Comparison of ENCODE assay signal across 9 cellular contexts in genomic region chr12:101935769-101936741, GRCh38. TPM values are rescaled to one million over a fixed set of nuclear protein-coding genes. Genes with fewer than 3 reads are reported as not detected.
A peak's percentile ranks its signal among the peaks of the same experiment; 100 is the strongest.
DNase-seq lines count a peak whose midpoint lies in the region; ATAC-seq and TF ChIP-seq lines count a peak whose summit lies in the region.
"Had no signal": no experiment of that assay in that cellular context is flagged by ENCODE, and none has a peak within 500 bp of the region (broad histone marks: within the 10 kb centered on the region; RNA-seq: fewer than 3 reads in every experiment).

No MANE protein-coding gene starts in this region.

- H3K4me3 Mint-ChIP-seq in Calu3 (ENCODE audit: low read depth, unreplicated experiment): no peak overlapping the region

- no peaks in the 10 kb centered on the region for H3K36me3 Mint-ChIP-seq in Calu3 (ENCODE audit: insufficient read depth, unreplicated experiment)

- H3K36me3 ChIP-seq in adipocyte (ENCODE audit: control insufficient read depth, insufficient read depth, low read length, severe bottlenecking): no peaks in the 10 kb centered on the region
- H3K36me3 ChIP-seq in lower lobe of right lung: no peaks in the 10 kb centered on the region

- peaks cover 27% of the 10 kb centered on the region for H3K27me3 Mint-ChIP-seq in Calu3 (ENCODE audit: unreplicated experiment)

- H3K27ac Mint-ChIP-seq in Calu3 (ENCODE audit: unreplicated experiment): no peak overlapping the region

- H3K4me1 ChIP-seq in adipocyte (ENCODE audit: control insufficient read depth, insufficient read depth, low read length) (peaks cover 52% of the 10 kb centered on the region), lower lobe of right lung (peaks cover 17% of the 10 kb centered on the region)

- H3K9ac ChIP-seq in adipocyte (ENCODE audit: low read length): peak overlapping the region; percentile 55

- H3K27ac ChIP-seq in lower lobe of right lung: peak overlapping the region; percentile 34

- peak; percentile 59 for ATAC-seq in GM19397 (IDR thresholded peaks at IDR 0.05; ENCODE audit: unreplicated experiment)
- ATAC-seq in HG03432 (IDR thresholded peaks at IDR 0.05; ENCODE audit: unreplicated experiment): peak; percentile 70
- ATAC-seq in lower lobe of right lung: peak; percentile 21 to 64
- ATAC-seq: Panc1 had no signal

- DNase-seq in EL (peak; percentile 92), adipocyte (ENCODE audit: low read depth) (peak; percentile 93), lower lobe of right lung (no peak), Calu3 (no peak), NCI-H128 (lab: John Stamatoyannopoulos, UW; ENCODE audit: unreplicated experiment) (no peak), T-helper 9 cell (no peak)

- CTCF ChIA-PET in Calu3 (lab: Charles Lee): no interaction called here

- H3K4me1 Mint-ChIP-seq in Calu3 (ENCODE audit: low read depth, unreplicated experiment): no peaks in the 10 kb centered on the region

- H3K9me3 Mint-ChIP-seq in Calu3 (ENCODE audit: low read depth, unreplicated experiment): no peaks in the 10 kb centered on the region

- H3K4me3 ChIP-seq in adipocyte (ENCODE audit: low read length) (peak overlapping the region; percentile 37), lower lobe of right lung (no peak overlapping the region)

- H3K9me3 ChIP-seq in adipocyte (ENCODE audit: control insufficient read depth, low read length) (no peaks in the 10 kb centered on the region), lower lobe of right lung (no peaks in the 10 kb centered on the region)

- H3K27me3 ChIP-seq in adipocyte (replicated peaks; ENCODE audit: control insufficient read depth, insufficient read depth, low read length): no peaks in the 10 kb centered on the region
- H3K27me3 ChIP-seq in lower lobe of right lung (ENCODE audit: low read depth): no peaks in the 10 kb centered on the region

- no TSS peak for BruUV-seq in Calu3 (replicated peaks; lab: Mats Ljungman, UMichigan)

- TF ChIP-seq CTCF in lower lobe of right lung (IDR thresholded peaks at IDR 0.05) (no peak), Calu3 (IDR thresholded peaks at IDR 0.05; ENCODE audit: unreplicated experiment) (no peak)

- intact Hi-C loops in lower lobe of right lung (cut with DNase I): no loop called here
- intact Hi-C loops in Calu3 (cut with micrococcal nuclease; ENCODE audit: unreplicated experiment): loop anchor here (5.0 to 10.0 kb wide), 2 partner anchors 161 to 1611 kb away; no protein-coding TSS in a partner anchor

RNA-seq across cellular contexts. Expression of gene DRAM1, which starts 58.7 kb away (rescaled TPM):
- total RNA-seq in lower lobe of right lung (148 TPM), Calu3 (2022) (26.8 and 28.1 TPM in 2 replicates)

Comparison
In these comparisons a context has a peak if more than half of its experiments do, and no peak if none do; other contexts are left out.
1. DNase-seq: peak in EL (single experiment) and adipocyte (single experiment); none in lower lobe of right lung (single experiment), Calu3 (single experiment), NCI-H128 (single experiment) and T-helper 9 cell (single experiment).
2. Peak in every context shown above with its lines, with median percentiles within 50 percentile points of each other: ATAC-seq.